ENCODE assay signal across 1 cellular context in the genomic region with DNA sequence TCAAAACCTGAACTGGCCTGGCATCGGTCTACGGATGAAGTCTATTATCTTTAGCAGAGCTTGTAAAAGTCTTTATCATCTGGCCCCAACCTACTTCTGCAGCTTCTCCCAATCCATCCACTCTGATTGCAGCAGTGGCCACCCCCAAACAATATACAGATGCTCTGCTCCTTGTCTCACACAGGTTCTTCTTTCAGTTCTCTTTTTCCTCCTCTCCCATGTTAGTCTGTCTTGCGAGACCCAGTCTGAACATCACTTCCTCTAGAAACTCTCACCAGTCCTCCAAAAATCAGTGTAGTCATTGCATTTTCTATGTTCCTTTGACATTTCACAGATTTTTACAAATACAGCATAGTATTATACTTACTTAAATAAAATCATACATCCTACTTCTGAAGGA.
TF ChIP-seq lines count a peak whose summit lies in the region.

No MANE protein-coding gene starts in this region.

TF ChIP-seq in IMR-90, 13 proteins besides CTCF, POLR2A, EP300 and RAD21:
- TF ChIP-seq, protein P1, sequence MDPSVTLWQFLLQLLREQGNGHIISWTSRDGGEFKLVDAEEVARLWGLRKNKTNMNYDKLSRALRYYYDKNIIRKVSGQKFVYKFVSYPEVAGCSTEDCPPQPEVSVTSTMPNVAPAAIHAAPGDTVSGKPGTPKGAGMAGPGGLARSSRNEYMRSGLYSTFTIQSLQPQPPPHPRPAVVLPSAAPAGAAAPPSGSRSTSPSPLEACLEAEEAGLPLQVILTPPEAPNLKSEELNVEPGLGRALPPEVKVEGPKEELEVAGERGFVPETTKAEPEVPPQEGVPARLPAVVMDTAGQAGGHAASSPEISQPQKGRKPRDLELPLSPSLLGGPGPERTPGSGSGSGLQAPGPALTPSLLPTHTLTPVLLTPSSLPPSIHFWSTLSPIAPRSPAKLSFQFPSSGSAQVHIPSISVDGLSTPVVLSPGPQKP (IDR thresholded peaks at IDR 0.05; ENCODE audit: borderline replicate concordance, low read depth, low read length), result no peak
- no peak for TF ChIP-seq FOS (IDR thresholded peaks at IDR 0.05; ENCODE audit: low read depth, low read length)
- no peak for TF ChIP-seq SMC3 (IDR thresholded peaks at IDR 0.05; ENCODE audit: low read depth, low read length)
- no peak for TF ChIP-seq CEBPB (IDR thresholded peaks at IDR 0.05; ENCODE audit: low read depth, low read length)
- no peak for TF ChIP-seq RCOR1 (IDR thresholded peaks at IDR 0.05; ENCODE audit: insufficient replicate concordance, low read length)
- no peak for TF ChIP-seq MXI1 (IDR thresholded peaks at IDR 0.05; ENCODE audit: borderline replicate concordance, low read depth, low read length)
- no peak for TF ChIP-seq BHLHE40 (IDR thresholded peaks at IDR 0.05; ENCODE audit: low read depth, low read length)
- no peak for TF ChIP-seq NFE2L2 (IDR thresholded peaks at IDR 0.05; ENCODE audit: low read depth, low read length)
- TF ChIP-seq, protein P2, sequence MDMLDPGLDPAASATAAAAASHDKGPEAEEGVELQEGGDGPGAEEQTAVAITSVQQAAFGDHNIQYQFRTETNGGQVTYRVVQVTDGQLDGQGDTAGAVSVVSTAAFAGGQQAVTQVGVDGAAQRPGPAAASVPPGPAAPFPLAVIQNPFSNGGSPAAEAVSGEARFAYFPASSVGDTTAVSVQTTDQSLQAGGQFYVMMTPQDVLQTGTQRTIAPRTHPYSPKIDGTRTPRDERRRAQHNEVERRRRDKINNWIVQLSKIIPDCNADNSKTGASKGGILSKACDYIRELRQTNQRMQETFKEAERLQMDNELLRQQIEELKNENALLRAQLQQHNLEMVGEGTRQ (IDR thresholded peaks at IDR 0.05; ENCODE audit: low read depth, low read length), result no peak
- no peak for TF ChIP-seq MAFK (IDR thresholded peaks at IDR 0.05; ENCODE audit: low read depth, low read length)
- TF ChIP-seq CHD1 (IDR thresholded peaks at IDR 0.05; ENCODE audit: low read depth, low read length), result no peak
- no peak for TF ChIP-seq MAZ (IDR thresholded peaks at IDR 0.05; ENCODE audit: borderline replicate concordance, low read depth, low read length)
- TF ChIP-seq RFX5 (IDR thresholded peaks at IDR 0.05; ENCODE audit: low read depth, low read length), result no peak
TF ChIP-seq in IMR-90: peak in this region for 0.
